Comparison of ENCODE assay signal across 8 cellular contexts in genomic region chr17:11644265-11645212, GRCh38. TPM values are rescaled to one million over a fixed set of nuclear protein-coding genes. Genes with fewer than 3 reads are reported as not detected.
DNase-seq lines count a peak whose midpoint lies in the region; ATAC-seq and TF ChIP-seq lines count a peak whose summit lies in the region.
"Had no signal": no experiment of that assay in that cellular context is flagged by ENCODE, and none has a peak within 500 bp of the region (broad histone marks: within the 10 kb centered on the region; RNA-seq: fewer than 3 reads in every experiment).

No MANE protein-coding gene starts in this region.

- CTCF ChIA-PET in GM10248 (lab: Yijun Ruan, JAX), result interaction anchor here (0.7 to 2.1 kb wide), 11 partner anchors 9 to 1027 kb away, joined by 3 to 7 read pairs (median 5); no protein-coding TSS in a partner anchor

- H3K4me1 Mint-ChIP-seq in brain, result peaks cover 20% of the 10 kb centered on the region

- DNase-seq in GM10248 (ENCODE audit: extremely low spot score) (peak; percentile 37), RPMI7951 (ENCODE audit: low read depth) (peak; percentile 52), inferior parietal cortex (ENCODE audit: extremely low spot score) (peak; percentile 95)
- DNase-seq in stimulated activated CD4-positive, alpha-beta T cell treated with anti-CD3 and anti-CD28 coated beads, Interleukin-15, amount 100 ng/mL, for 24 hours, result peak; percentile 56

- no peak overlapping the region for H3K4me3 Mint-ChIP-seq in brain

- peaks cover 15% of the 10 kb centered on the region for H3K27me3 Mint-ChIP-seq in brain

- no peaks in the 10 kb centered on the region for H3K36me3 Mint-ChIP-seq in brain
- H3K36me3 Mint-ChIP-seq: activated naive CD4-positive, alpha-beta T cell treated with anti-CD3 and anti-CD28 coated beads, Interleukin-2, amount 50 U/mL, for 72 hours had no signal

- POLR2A ChIA-PET in GM10248 (lab: Yijun Ruan, JAX), result no interaction called here

- peak overlapping the region in 1 of 5 experiments; percentile 63 for H3K27ac Mint-ChIP-seq in brain
- H3K27ac Mint-ChIP-seq: activated naive CD4-positive, alpha-beta T cell treated with anti-CD3 and anti-CD28 coated beads, Interleukin-2, amount 50 U/mL, for 72 hours had no signal

- peaks cover 0 to 69% (median 5%) of the 10 kb centered on the region in 5 experiments for H3K9me3 Mint-ChIP-seq in brain
- H3K9me3 Mint-ChIP-seq: activated naive CD4-positive, alpha-beta T cell treated with anti-CD3 and anti-CD28 coated beads, Interleukin-2, amount 50 U/mL, for 72 hours had no signal

- TF ChIP-seq CTCF in GM10248 (IDR thresholded peaks at IDR 0.05; ENCODE audit: control extremely low read depth, extremely low read depth, low read depth, missing control alignments) (peak; percentile 65), LNCAP (IDR thresholded peaks at IDR 0.05) (peak; percentile 85), brain (conservative IDR thresholded peaks at IDR 0.05) (peak; percentile 76 to 83)

- ATAC-seq in GM19023 (IDR thresholded peaks at IDR 0.05; ENCODE audit: unreplicated experiment), result no peak

RNA-seq across cellular contexts. Expression of gene DNAH9, which starts 46.3 kb away (rescaled TPM):
- total RNA-seq in RPMI7951 (2014; rRNA removed; shearing (Covaris generic)), result under 0.01 TPM in 1 of 2 replicates, not detected in the other
- 3.5 TPM for polyA plus RNA-seq in brain (ENCODE audit: insufficient read depth, low read depth, low replicate concordance)
- total RNA-seq: activated naive CD4-positive, alpha-beta T cell treated with anti-CD3 and anti-CD28 coated beads, Interleukin-2, amount 50 U/mL, for 72 hours had no signal

Comparison
In these comparisons a context has a peak if more than half of its experiments do, and no peak if none do; other contexts are left out.
1. DNase-seq: peak in every context shown above with its lines; median percentile 95 in inferior parietal cortex; 56 in stimulated activated CD4-positive, alpha-beta T cell treated with anti-CD3 and anti-CD28 coated beads, Interleukin-15, amount 100 ng/mL, for 24 hours; 52 in RPMI7951; 37 in GM10248.